In the genomic region with DNA sequence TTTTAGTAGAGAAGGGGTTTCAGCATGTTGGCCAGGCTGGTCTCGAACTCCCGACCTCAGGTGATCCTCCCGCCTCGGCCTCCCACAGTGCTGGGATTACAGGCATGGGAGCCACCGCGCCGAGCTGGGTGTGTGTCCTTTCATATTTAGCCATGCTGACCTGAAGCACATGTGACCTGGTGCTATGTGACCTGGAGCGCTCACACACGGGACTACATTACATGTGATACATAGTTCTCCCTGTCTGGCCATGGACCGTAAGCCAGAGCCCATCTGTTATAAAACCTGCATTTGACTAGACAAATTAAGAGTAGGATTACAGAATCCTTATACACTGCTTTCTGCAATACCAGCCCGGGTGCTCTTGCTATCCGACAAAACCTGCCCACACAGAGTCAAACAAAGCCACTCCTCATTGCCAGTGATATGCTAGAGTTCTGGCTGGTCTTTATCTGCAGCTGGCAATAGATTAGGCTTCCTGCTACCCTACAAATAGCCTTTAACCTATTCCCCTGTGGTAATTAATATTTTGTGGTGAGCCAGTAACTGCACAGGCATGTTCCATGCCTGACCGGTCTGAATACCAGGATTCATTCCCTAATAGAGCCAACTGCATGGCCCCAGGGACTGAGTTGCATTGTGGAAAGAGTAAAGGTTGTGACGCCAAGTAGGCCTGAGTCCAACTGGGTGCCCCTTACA, we compare ENCODE assay signal across 9 cellular contexts. TPM values are rescaled to one million over a fixed set of nuclear protein-coding genes. Genes with fewer than 3 reads are reported as not detected.
DNase-seq lines count a peak whose midpoint lies in the region; ATAC-seq, FAIRE-seq and TF ChIP-seq lines count a peak whose summit lies in the region.
"Had no signal": no experiment of that assay in that cellular context is flagged by ENCODE, and none has a peak within 500 bp of the region (broad histone marks: within the 10 kb centered on the region; RNA-seq: fewer than 3 reads in every experiment).

No MANE protein-coding gene starts in this region.

- in situ Hi-C loops in HepG2 (cut with HindIII; ENCODE audit: extremely low pct_ligation_motif_present, low pct_unique_long_range_greater_than_20kb): no loop called here

- H3K36me3 ChIP-seq in PC-9 (ENCODE audit: low read depth) (no peaks in the 10 kb centered on the region), bronchial epithelial cell (ENCODE audit: control insufficient read depth, insufficient read depth, low read length) (no peaks in the 10 kb centered on the region), HepG2 (replicated peaks in 1 of 2; ENCODE audit: control insufficient read depth in 1 of 2, insufficient read depth in 2 of 2, low read length in 2 of 2) (no peaks in the 10 kb centered on the region), thoracic aorta (no peaks in the 10 kb centered on the region)

- peak; percentile 50 to 91 for DNase-seq in PC-9
- peak; percentile 85 for DNase-seq in bronchial epithelial cell (ENCODE audit: low read depth)
- no peak for DNase-seq in HepG2 (ENCODE audit: low spot score)
- no peak for DNase-seq in thoracic aorta (ENCODE audit: low spot score)
- no peak for DNase-seq in D721Med (ENCODE audit: insufficient read length, low spot score)
- DNase-seq: NCI-H1048 had no signal

- no peaks in the 10 kb centered on the region for H4K20me1 ChIP-seq in PC-9 (ENCODE audit: insufficient read depth)
- no peaks in the 10 kb centered on the region for H4K20me1 ChIP-seq in HepG2 (ENCODE audit: insufficient read depth, low read length)

- 89% methylated on average over 14 of the region's 14 CpGs for WGBS in HepG2 (ENCODE audit: low lambda C conversion rate)

- CTCF ChIA-PET in PC-9 (lab: Charles Lee): no interaction called here
- CTCF ChIA-PET in HepG2 (lab: Yijun Ruan, JAX; ENCODE audit: low intra/inter-chr PET ratio, low total read pairs): no interaction called here

- POLR2A ChIA-PET in PC-9 (lab: Charles Lee; ENCODE audit: unreplicated experiment) (no interaction called here), HepG2 (lab: Yijun Ruan, JAX) (no interaction called here)

- intact Hi-C loops in PC-9 (cut with micrococcal nuclease; ENCODE audit: unreplicated experiment) (no loop called here), HepG2 (cut with micrococcal nuclease; ENCODE audit: unreplicated experiment) (no loop called here)

- H3K9me3 ChIP-seq in PC-9 (ENCODE audit: insufficient read depth, low read depth): no peaks in the 10 kb centered on the region
- H3K9me3 ChIP-seq in HepG2 (ENCODE audit: low read length): no peaks in the 10 kb centered on the region
- no peaks in the 10 kb centered on the region for H3K9me3 ChIP-seq in thoracic aorta

- H3K27me3 ChIP-seq in PC-9 (ENCODE audit: insufficient read depth, low read depth) (no peaks in the 10 kb centered on the region), bronchial epithelial cell (ENCODE audit: control insufficient read depth, insufficient read depth, low read length) (no peaks in the 10 kb centered on the region), HepG2 (ENCODE audit: control insufficient read depth in 1 of 2, insufficient read depth in 2 of 2, low read length in 2 of 2) (no peaks in the 10 kb centered on the region; a peak in 1 of 5 replicates), thoracic aorta (replicated peaks; ENCODE audit: insufficient read depth) (no peaks in the 10 kb centered on the region)

- TF ChIP-seq CTCF in PC-9 (conservative IDR thresholded peaks at IDR 0.05): no peak
- TF ChIP-seq CTCF in bronchial epithelial cell (IDR thresholded peaks at IDR 0.05; ENCODE audit: insufficient read depth, low read length, severe bottlenecking): no peak
- no peak for TF ChIP-seq CTCF in HepG2 (CRISPR knock-in tag; IDR thresholded peaks at IDR 0.05)
- TF ChIP-seq CTCF in thoracic aorta (IDR thresholded peaks at IDR 0.05): no peak
- no peak for TF ChIP-seq CTCF in D721Med (IDR thresholded peaks at IDR 0.05; ENCODE audit: insufficient read depth, missing control alignments)

- peak overlapping the region; percentile 44 for H3K27ac ChIP-seq in PC-9
- no peak overlapping the region for H3K27ac ChIP-seq in HepG2 (ENCODE audit: extremely low read length, insufficient read depth, low read length)
- H3K27ac ChIP-seq in thoracic aorta: peak overlapping the region; percentile 87 to 95

- H3K4me3 ChIP-seq in PC-9: no peak overlapping the region
- no peak overlapping the region for H3K4me3 ChIP-seq in bronchial epithelial cell (ENCODE audit: low read depth, low read length)
- H3K4me3 ChIP-seq in HepG2 (replicated peaks in 1 of 3; ENCODE audit: insufficient read depth in 1 of 3, low read depth in 2 of 3, low read length in 3 of 3): no peak overlapping the region
- no peak overlapping the region for H3K4me3 ChIP-seq in thoracic aorta

- H3K79me2 ChIP-seq in PC-9 (ENCODE audit: low read depth) (no peaks in the 10 kb centered on the region), HepG2 (ENCODE audit: insufficient read depth, low read length) (no peaks in the 10 kb centered on the region)

- ATAC-seq in HepG2 (no peak), thoracic aorta (ENCODE audit: insufficient number of reproducible peaks, low FRiP score, low read depth) (no peak), GM19324 (IDR thresholded peaks at IDR 0.05; ENCODE audit: low FRiP score, unreplicated experiment) (no peak), GM19397 (IDR thresholded peaks at IDR 0.05; ENCODE audit: unreplicated experiment) (no peak), HG02870 (IDR thresholded peaks at IDR 0.05; ENCODE audit: unreplicated experiment) (no peak)

- H2AFZ ChIP-seq in PC-9 (no peak overlapping the region), HepG2 (ENCODE audit: low read length) (no peak overlapping the region)

- peaks cover 36% of the 10 kb centered on the region for H3F3A ChIP-seq in PC-9 (ENCODE audit: insufficient read depth, low read depth)

- TF ChIP-seq EP300 in HepG2 (IDR thresholded peaks at IDR 0.05; ENCODE audit: low read depth in 2 of 2, low read length in 2 of 2) (no peak), HepG2 (CRISPR knock-in tag; IDR thresholded peaks at IDR 0.05; ENCODE audit: borderline replicate concordance) (no peak)

- BruUV-seq in PC-9 (replicated peaks; lab: Mats Ljungman, UMichigan) (no TSS peak), HepG2 (replicated peaks; lab: Mats Ljungman, UMichigan) (no TSS peak)

- peaks cover 58% of the 10 kb centered on the region for H3K4me1 ChIP-seq in PC-9 (replicated peaks; ENCODE audit: insufficient read depth)
- peaks cover 46% of the 10 kb centered on the region for H3K4me1 ChIP-seq in HepG2 (ENCODE audit: insufficient read depth, low read length)
- H3K4me1 ChIP-seq in thoracic aorta (ENCODE audit: control insufficient read depth in 1 of 2, low read depth in 2 of 2): peaks cover 29 to 57% of the 10 kb centered on the region in 2 donors

- no peak for FAIRE-seq in bronchial epithelial cell (lab: Jason Lieb, UNC)
- peak; percentile 4 for FAIRE-seq in HepG2 (lab: Jason Lieb, UNC)
- no peak for FAIRE-seq in D721Med (lab: Jason Lieb, UNC)

- no peaks in the 10 kb centered on the region for H3K9me2 ChIP-seq in PC-9 (ENCODE audit: insufficient read depth)

- TF ChIP-seq RAD21 in HepG2 (CRISPR knock-in tag; IDR thresholded peaks at IDR 0.05): no peak

- peak overlapping the region; percentile 38; the same call in 1 of the 2 replicates for H3K4me2 ChIP-seq in PC-9
- H3K4me2 ChIP-seq in HepG2 (ENCODE audit: low read depth, low read length): no peak overlapping the region

- no peak overlapping the region for H3K9ac ChIP-seq in HepG2 (ENCODE audit: insufficient read depth, low read depth, low read length)

- no peak for TF ChIP-seq POLR2A in HepG2 (IDR thresholded peaks at IDR 0.05; ENCODE audit: insufficient read depth in 1 of 2, low read depth in 2 of 2, low read length in 2 of 2)

TF ChIP-seq in HepG2, 621 proteins besides CTCF, POLR2A, EP300 and RAD21 (continues in another document):
- TF ChIP-seq ZBTB46 (CRISPR knock-in tag; IDR thresholded peaks at IDR 0.05; ENCODE audit: borderline replicate concordance) (no peak), ZNF672 (CRISPR knock-in tag; IDR thresholded peaks at IDR 0.05) (no peak)

RNA-seq across cellular contexts. Expression of gene FAM50B, which starts 26.3 kb away (rescaled TPM):
- total RNA-seq in PC-9 (2021) (14.3 and 16.3 TPM in 2 replicates), bronchial epithelial cell (6.0 and 10.3 TPM in 2 replicates), HepG2 (2016; rRNA removed; fragmentation: Illumina TruSeq; extraction: Trizol) (not detected in 2 replicates), thoracic aorta (10 to 100 TPM; 12.4 to 17.3 TPM)
- total RNA-seq in HepG2 (2016; cell fraction: cytosol; rRNA removed; fragmentation: Illumina TruSeq; extraction: Trizol; ENCODE audit: low read depth): not detected in 2 replicates
- not detected in 2 replicates for total RNA-seq in HepG2 (2016; cell fraction: insoluble cytoplasmic fraction; rRNA removed; fragmentation: Illumina TruSeq; extraction: Trizol)
- not detected in 2 replicates for total RNA-seq in HepG2 (2016; cell fraction: membrane; rRNA removed; fragmentation: Illumina TruSeq; extraction: Trizol)
- not detected in 2 replicates for total RNA-seq in HepG2 (2016; cell fraction: nucleus; rRNA removed; fragmentation: Illumina TruSeq; extraction: Trizol)
- polyA plus RNA-seq in HepG2 (2011; rRNA removed): 0.05 TPM in 1 of 2 replicates, not detected in the other
- not detected in 2 replicates for polyA plus RNA-seq in HepG2 (2011; cell fraction: cytosol; rRNA removed)
- 0.07 TPM in 1 of 2 replicates, not detected in the other for polyA plus RNA-seq in HepG2 (2011; cell fraction: nucleus; rRNA removed)
- polyA plus RNA-seq in HepG2 (2012): not detected in 2 replicates
- not detected in 2 replicates for polyA plus RNA-seq in HepG2 (2016; cell fraction: cytosol; fragmentation: Illumina TruSeq; extraction: Trizol; ENCODE audit: low read depth)
- not detected in 2 replicates for polyA plus RNA-seq in HepG2 (2016; cell fraction: insoluble cytoplasmic fraction; fragmentation: Illumina TruSeq; extraction: Trizol; ENCODE audit: low read depth)
- not detected in 2 replicates for polyA plus RNA-seq in HepG2 (2016; cell fraction: membrane; fragmentation: Illumina TruSeq; extraction: Trizol; ENCODE audit: low read depth)
- polyA plus RNA-seq in HepG2 (2016; cell fraction: nucleus; fragmentation: Illumina TruSeq; extraction: Trizol; ENCODE audit: insufficient read depth, low read depth): not detected in 2 replicates
- 2.4 TPM in 1 of 2 replicates, not detected in the other for polyA minus RNA-seq in HepG2 (2011; rRNA and poly(A)+ RNA removed; ENCODE audit: low replicate concordance)
- polyA minus RNA-seq in HepG2 (2011; cell fraction: cytosol; rRNA and poly(A)+ RNA removed): not detected in 2 replicates
- not detected in 2 replicates for polyA minus RNA-seq in HepG2 (2011; cell fraction: nucleus; rRNA and poly(A)+ RNA removed)

Comparison
In these comparisons a context has a peak if more than half of its experiments do, and no peak if none do; other contexts are left out.
1. DNase-seq: peak in PC-9 (2 of 2) and bronchial epithelial cell (single experiment); none in HepG2 (single experiment), thoracic aorta (single experiment) and D721Med (single experiment).